Comparison of ENCODE assay signal across 8 cellular contexts in genomic region chr19:45607071-45608029, GRCh38. TPM values are rescaled to one million over a fixed set of nuclear protein-coding genes. Genes with fewer than 3 reads are reported as not detected.
DNase-seq lines count a peak whose midpoint lies in the region; ATAC-seq and TF ChIP-seq lines count a peak whose summit lies in the region.

No MANE protein-coding gene starts in this region.

- H3K4me3 ChIP-seq in GM12875 (ENCODE audit: low read depth, low read length) (no peak overlapping the region), epithelial cell of esophagus (ENCODE audit: low read length) (no peak overlapping the region)

- peak; percentile 73 for ATAC-seq in stimulated activated naive CD8-positive, alpha-beta T cell treated with anti-CD3 and anti-CD28 coated beads, Interleukin-15, amount 100 ng/mL, for 72 hours
- ATAC-seq in HG03139 (IDR thresholded peaks at IDR 0.05; ENCODE audit: unreplicated experiment) = no peak

- peaks cover 16% of the 10 kb centered on the region for H3K36me3 Mint-ChIP-seq in mesothelial cell of epicardium

- TF ChIP-seq CTCF in 22Rv1 (IDR thresholded peaks at IDR 0.05) (peak; percentile 89), GM12875 (IDR thresholded peaks at IDR 0.05; ENCODE audit: borderline replicate concordance, insufficient read depth, low read depth, low read length) (peak; percentile 80), epithelial cell of esophagus (IDR thresholded peaks at IDR 0.05; ENCODE audit: insufficient read depth, low read depth, low read length, missing control alignments) (peak; percentile 92), mesothelial cell of epicardium (IDR thresholded peaks at IDR 0.05; ENCODE audit: unreplicated experiment) (peak; percentile 96)

- DNase-seq in NCI-H345 (lab: John Stamatoyannopoulos, UW) = peak; percentile 43
- peak; percentile 18 for DNase-seq in activated T-cell treated with anti-CD3 and anti-CD28 coated beads for 24 hours (ENCODE audit: low read depth)
- DNase-seq in epithelial cell of esophagus (ENCODE audit: low read depth) = peak; percentile 61
- DNase-seq in mesothelial cell of epicardium (ENCODE audit: low spot score in 2 of 2, unreplicated experiment in 2 of 2) = peak; percentile 44 to 79
- DNase-seq in stimulated activated naive CD8-positive, alpha-beta T cell treated with anti-CD3 and anti-CD28 coated beads, Interleukin-15, amount 100 ng/mL, for 72 hours = peak in 1 of 2 donors; percentile 41

- peaks cover 19% of the 10 kb centered on the region for H3K27me3 Mint-ChIP-seq in mesothelial cell of epicardium (ENCODE audit: low read depth)
- H3K27me3 Mint-ChIP-seq in stimulated activated naive CD8-positive, alpha-beta T cell treated with anti-CD3 and anti-CD28 coated beads, Interleukin-15, amount 100 ng/mL, for 72 hours = peaks cover 14% of the 10 kb centered on the region

- H3K4me3 Mint-ChIP-seq in mesothelial cell of epicardium = peak overlapping the region; percentile 56
- H3K4me3 Mint-ChIP-seq in stimulated activated naive CD8-positive, alpha-beta T cell treated with anti-CD3 and anti-CD28 coated beads, Interleukin-15, amount 100 ng/mL, for 72 hours = peak overlapping the region; percentile 59 to 61

- peak overlapping the region; percentile 60 for H3K27ac Mint-ChIP-seq in mesothelial cell of epicardium
- H3K27ac Mint-ChIP-seq in stimulated activated naive CD8-positive, alpha-beta T cell treated with anti-CD3 and anti-CD28 coated beads, Interleukin-15, amount 100 ng/mL, for 72 hours = peak overlapping the region; percentile 87 to 97

- peak overlapping the region; percentile 33 for H3K27ac ChIP-seq in 22Rv1

- H3K4me1 Mint-ChIP-seq in mesothelial cell of epicardium = peaks cover 6% of the 10 kb centered on the region
- peaks cover 15% of the 10 kb centered on the region for H3K4me1 Mint-ChIP-seq in stimulated activated naive CD8-positive, alpha-beta T cell treated with anti-CD3 and anti-CD28 coated beads, Interleukin-15, amount 100 ng/mL, for 72 hours

- H3K9me3 Mint-ChIP-seq in mesothelial cell of epicardium = peaks cover 9% of the 10 kb centered on the region
- peaks cover 12 to 13% of the 10 kb centered on the region in 2 donors for H3K9me3 Mint-ChIP-seq in stimulated activated naive CD8-positive, alpha-beta T cell treated with anti-CD3 and anti-CD28 coated beads, Interleukin-15, amount 100 ng/mL, for 72 hours

RNA-seq across cellular contexts. Expression of gene GPR4, which starts 5.3 kb away (rescaled TPM):
- total RNA-seq in mesothelial cell of epicardium = 0.09 TPM in 1 of 3 replicates, not detected in the others

RNA-seq across cellular contexts. Expression of gene OPA3, which starts 22.7 kb away (rescaled TPM):
- 11.6 to 13.3 TPM (median 11.8 TPM) in 3 replicates for total RNA-seq in mesothelial cell of epicardium

RNA-seq across cellular contexts. Expression of gene EML2, which starts 31.8 kb away (rescaled TPM):
- total RNA-seq in mesothelial cell of epicardium = 33.8 to 36.9 TPM (median 34.2 TPM) in 3 replicates
